In genomic region chr11:94740975-94741707, GRCh38 we compare ENCODE assay signal across 8 cellular contexts. TPM values are rescaled to one million over a fixed set of nuclear protein-coding genes. Genes with fewer than 3 reads are reported as not detected.
DNase-seq lines count a peak whose midpoint lies in the region; ATAC-seq and TF ChIP-seq lines count a peak whose summit lies in the region.

No MANE protein-coding gene starts in this region.

- ATAC-seq in GM18861 (IDR thresholded peaks at IDR 0.05; ENCODE audit: unreplicated experiment), result peak; percentile 80

- H3K36me3 ChIP-seq in BLaER1 treated with 17β-estradiol and CSF1 and Interleukin-3, amounts not matched to agents 10 nM and 100 nM, result no peaks in the 10 kb centered on the region
- H3K36me3 ChIP-seq in Loucy (ENCODE audit: insufficient read depth, low read length), result no peaks in the 10 kb centered on the region
- H3K36me3 ChIP-seq in esophagus (ENCODE audit: control insufficient read depth in 2 of 2, insufficient read depth in 2 of 2, low read length in 1 of 2), result no peaks in the 10 kb centered on the region

- peaks cover 6 to 20% (median 16%) of the 10 kb centered on the region in 10 experiments; a peak in 14 of 20 replicates for H3K4me1 ChIP-seq in BLaER1 treated with 17β-estradiol and CSF1 and Interleukin-3, amounts not matched to agents 10 nM and 100 nM
- H3K4me1 ChIP-seq in Loucy (ENCODE audit: insufficient read depth, low read length, poor library complexity, severe bottlenecking), result peaks cover 9% of the 10 kb centered on the region
- peaks cover 2 to 4% of the 10 kb centered on the region in 2 donors for H3K4me1 ChIP-seq in esophagus (ENCODE audit: control insufficient read depth in 2 of 2, insufficient read depth in 2 of 2, low read length in 1 of 2)

- H3K4me2 ChIP-seq in BLaER1 treated with 17β-estradiol and CSF1 and Interleukin-3, amounts not matched to agents 10 nM and 100 nM, result peak overlapping the region; percentile 90 to 100 (median 98)
- peak overlapping the region; percentile 86 for H3K4me2 ChIP-seq in Loucy (ENCODE audit: low read depth, low read length, poor library complexity, severe bottlenecking)

- DNase-seq in T1000 (lab: John Stamatoyannopoulos, UW) (peak; percentile 3), mucosa of gallbladder (ENCODE audit: low spot score) (peak; percentile 34), ureter (ENCODE audit: low spot score) (peak; percentile 45)
- DNase-seq in effector CD4-positive, alpha-beta T cell, result no peak

- peaks cover 0 to 4% (median 0%) of the 10 kb centered on the region in 11 experiments; a peak in 1 of 22 replicates for H4K20me1 ChIP-seq in BLaER1 treated with 17β-estradiol and CSF1 and Interleukin-3, amounts not matched to agents 10 nM and 100 nM
- no peaks in the 10 kb centered on the region for H4K20me1 ChIP-seq in Loucy (ENCODE audit: insufficient read depth, low read length, poor library complexity, severe bottlenecking)

- H3K79me2 ChIP-seq in Loucy (ENCODE audit: insufficient read depth, low read length), result no peaks in the 10 kb centered on the region

- peak overlapping the region; percentile 27 to 72 (median 57); a peak in 18 of 22 replicates for H3K9ac ChIP-seq in BLaER1 treated with 17β-estradiol and CSF1 and Interleukin-3, amounts not matched to agents 10 nM and 100 nM
- H3K9ac ChIP-seq in Loucy (ENCODE audit: low read depth, low read length, poor library complexity, severe bottlenecking), result peak overlapping the region; percentile 55

- peaks cover 39 to 55% (median 43%) of the 10 kb centered on the region in 11 experiments for H3K27me3 ChIP-seq in BLaER1 treated with 17β-estradiol and CSF1 and Interleukin-3, amounts not matched to agents 10 nM and 100 nM
- H3K27me3 ChIP-seq in Loucy (ENCODE audit: insufficient read depth, low read length, poor library complexity, severe bottlenecking) (no peaks in the 10 kb centered on the region), esophagus (ENCODE audit: control insufficient read depth in 1 of 2, insufficient read depth in 2 of 2, low read length in 2 of 2) (no peaks in the 10 kb centered on the region)

- H3F3A ChIP-seq in Loucy (ENCODE audit: low read depth), result no peaks in the 10 kb centered on the region

- H3K4me3 ChIP-seq in BLaER1 treated with 17β-estradiol and CSF1 and Interleukin-3, amounts not matched to agents 10 nM and 100 nM, result peak overlapping the region; percentile 56 to 75 (median 64)
- H3K4me3 ChIP-seq in Loucy (ENCODE audit: low read length, poor library complexity, severe bottlenecking), result peak overlapping the region; percentile 77
- peak overlapping the region; percentile 49 to 60 for H3K4me3 ChIP-seq in esophagus (ENCODE audit: low read depth in 1 of 2, low read length in 2 of 2)

- 1% methylated on average over 35 to 37 of the region's 37 CpGs for WGBS in esophagus, 2 donors

- peak; percentile 49 for TF ChIP-seq CTCF in Loucy (conservative IDR thresholded peaks at IDR 0.05; ENCODE audit: low read length)

- no peaks in the 10 kb centered on the region for H3K9me2 ChIP-seq in Loucy (replicated peaks; ENCODE audit: low read depth, low read length)

- H3K27ac ChIP-seq in BLaER1 treated with 17β-estradiol and CSF1 and Interleukin-3, amounts not matched to agents 10 nM and 100 nM, result no peak overlapping the region
- peak overlapping the region; percentile 6 to 82 for H3K27ac ChIP-seq in esophagus (ENCODE audit: low read depth in 2 of 2, low read length in 1 of 2)

- H3K9me3 ChIP-seq in BLaER1 treated with 17β-estradiol and CSF1 and Interleukin-3, amounts not matched to agents 10 nM and 100 nM (replicated peaks in 1 of 11), result no peaks in the 10 kb centered on the region
- H3K9me3 ChIP-seq in Loucy (ENCODE audit: insufficient read depth, low read depth, low read length), result no peaks in the 10 kb centered on the region
- no peaks in the 10 kb centered on the region for H3K9me3 ChIP-seq in esophagus (ENCODE audit: control insufficient read depth in 2 of 2, insufficient read depth in 1 of 2, low read depth in 1 of 2, low read length in 1 of 2)

- peak overlapping the region; percentile 89 for H2AFZ ChIP-seq in Loucy (ENCODE audit: low read length)

RNA-seq across cellular contexts. Expression of gene AMOTL1, which starts 27.0 kb away (rescaled TPM):
- polyA plus RNA-seq in esophagus, result 10 to 100 TPM; 11.3 to 15.4 TPM
- total RNA-seq in mucosa of gallbladder (54.3 TPM), ureter (84.2 TPM)

Comparison
In these comparisons a context has a peak if more than half of its experiments do, and no peak if none do; other contexts are left out.
1. H3K27ac ChIP-seq: peak in esophagus (2 of 2); none in BLaER1 treated with 17β-estradiol and CSF1 and Interleukin-3, amounts not matched to agents 10 nM and 100 nM (0 of 11).
2. Peak in every context shown above with its lines, with median percentiles within 50 percentile points of each other: H3K4me3 ChIP-seq.